ENCODE assay signal across 22 cellular contexts in genomic region chr2:239479471-239479870, GRCh38.
"Had no signal": no experiment of that assay in that cellular context is flagged by ENCODE, and none has a peak within 500 bp of the region (broad histone marks: within the 10 kb centered on the region; RNA-seq: fewer than 3 reads in every experiment).

No MANE protein-coding gene starts in this region.

- DNase-seq: cerebellar nuclear complex; colonic mucosa; cortex of kidney; dermis blood vessel endothelial cell; dorsolateral prefrontal cortex; effector CD4-positive, alpha-beta T cell; effector memory CD4-positive, alpha-beta T cell; foreskin keratinocyte; hypothalamus; immature natural killer cell; islet precursor cell; left cardiac atrium; left ventricle myocardium superior; lower lobe of right lung; mesenchymal stem cell; mucosa of descending colon had no signal

- H3K36me3 Mint-ChIP-seq: mesothelial cell of epicardium had no signal

- ATAC-seq: foreskin keratinocyte, gastroesophageal sphincter, left cardiac atrium, left lung, left ventricle myocardium superior, mucosa of descending colon had no signal

- H3K4me3 ChIP-seq: colonic mucosa, dorsolateral prefrontal cortex, esophagus muscularis mucosa, gastroesophageal sphincter, heart left ventricle, hepatocyte, left lung, lower lobe of right lung, mucosa of descending colon had no signal

- H3K27ac Mint-ChIP-seq: immature natural killer cell, mesothelial cell of epicardium had no signal

- H3K9me3 ChIP-seq: colonic mucosa, esophagus muscularis mucosa, gastroesophageal sphincter, heart left ventricle, left lung, lower lobe of right lung, mucosa of descending colon had no signal

- H3K27me3 ChIP-seq: colonic mucosa, dorsolateral prefrontal cortex, foreskin keratinocyte, gastroesophageal sphincter, hepatocyte had no signal

- H2AFZ ChIP-seq: hepatocyte had no signal

- H3K9me3 Mint-ChIP-seq: immature natural killer cell, mesothelial cell of epicardium had no signal

- H3K4me2 ChIP-seq: hepatocyte had no signal

- H3K36me3 ChIP-seq: colonic mucosa, esophagus muscularis mucosa, gastroesophageal sphincter, heart left ventricle, left lung, lower lobe of right lung had no signal

- H3K4me3 Mint-ChIP-seq: immature natural killer cell, mesothelial cell of epicardium had no signal

- H3K4me1 Mint-ChIP-seq: immature natural killer cell had no signal

- H3K4me1 ChIP-seq: colonic mucosa, esophagus muscularis mucosa, foreskin keratinocyte, gastroesophageal sphincter, heart left ventricle, left lung, lower lobe of right lung had no signal

- H3K27ac ChIP-seq: colonic mucosa, dorsolateral prefrontal cortex, esophagus muscularis mucosa, foreskin keratinocyte, gastroesophageal sphincter, heart left ventricle, hepatocyte, left lung, lower lobe of right lung had no signal
